Comparison of ENCODE assay signal across 8 cellular contexts in the genomic region with DNA sequence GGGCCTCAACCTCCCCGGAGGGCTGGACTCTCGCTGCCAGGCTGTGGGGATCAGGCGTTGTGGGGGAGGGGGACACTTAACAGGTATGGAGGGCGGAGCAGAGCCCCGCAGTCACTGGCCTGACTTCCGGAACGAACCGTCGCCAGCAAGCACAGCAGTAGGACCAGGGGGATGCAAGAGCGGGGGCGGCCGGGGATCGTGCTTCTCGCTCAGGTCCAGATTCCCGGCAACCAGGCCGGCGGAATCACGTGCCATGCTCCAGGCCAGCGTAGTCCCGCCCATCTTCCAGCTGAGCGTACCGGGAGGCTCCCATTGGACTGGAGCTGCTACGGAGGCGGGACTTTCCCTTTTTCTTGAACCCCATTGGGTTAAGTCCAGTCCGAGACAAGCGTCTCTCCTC. TPM values are rescaled to one million over a fixed set of nuclear protein-coding genes. Genes with fewer than 3 reads are reported as not detected.
A peak's percentile ranks its signal among the peaks of the same experiment; 100 is the strongest.
DNase-seq lines count a peak whose midpoint lies in the region; TF ChIP-seq lines count a peak whose summit lies in the region.

No MANE protein-coding gene starts in this region.

- intact Hi-C loops in left ventricle myocardium inferior (cut with micrococcal nuclease), result no loop called here

- H3K9me3 ChIP-seq in left ventricle myocardium inferior (replicated peaks), result no peaks in the 10 kb centered on the region

- no peak for TF ChIP-seq CTCF in left ventricle myocardium inferior (IDR thresholded peaks at IDR 0.05; ENCODE audit: borderline replicate concordance)

- H3K4me1 ChIP-seq in left ventricle myocardium inferior, result peaks cover 48% of the 10 kb centered on the region

- H3K27me3 ChIP-seq in left ventricle myocardium inferior (ENCODE audit: low read depth), result no peaks in the 10 kb centered on the region

- DNase-seq in AG08396 (ENCODE audit: low spot score) (peak; percentile 87), HS-5 (ENCODE audit: low read depth) (peak; percentile 69), left ventricle myocardium inferior (peak; percentile 77), Kasumi-1 (lab: John Stamatoyannopoulos, UW) (no peak), NCI-H2081 (lab: John Stamatoyannopoulos, UW) (no peak), cortex of kidney (lab: John Stamatoyannopoulos, UW) (no peak)
- peak; percentile 80 for DNase-seq in activated naive CD4-positive, alpha-beta T cell treated with Interleukin-2 at 50 U/mL for 16 hours
- DNase-seq in stimulated activated CD4-positive, alpha-beta T cell treated with anti-CD3 and anti-CD28 coated beads, Interleukin-4, amount 100 ng/mL, for 24 hours, result peak; percentile 81

- peak overlapping the region; percentile 66 for H3K4me3 ChIP-seq in left ventricle myocardium inferior

- H3K27ac ChIP-seq in left ventricle myocardium inferior (replicated peaks), result peak overlapping the region; percentile 54

- H3K36me3 ChIP-seq in left ventricle myocardium inferior, result no peaks in the 10 kb centered on the region

RNA-seq across cellular contexts. Expression of a gene that starts 10.0 kb away (rescaled TPM):
- 0.69 TPM for total RNA-seq in left ventricle myocardium inferior

RNA-seq across cellular contexts. Expression of a gene that starts 22.1 kb away (rescaled TPM):
- total RNA-seq in left ventricle myocardium inferior, result 2.8 TPM

RNA-seq across cellular contexts. Expression of a gene that starts 22.9 kb away (rescaled TPM):
- total RNA-seq in left ventricle myocardium inferior, result 13.3 TPM

RNA-seq across cellular contexts. Expression of a gene that starts 41.6 kb away (rescaled TPM):
- not detected for total RNA-seq in left ventricle myocardium inferior

Comparison
In these comparisons a context has a peak if more than half of its experiments do, and no peak if none do; other contexts are left out.
1. DNase-seq: peak in AG08396 (single experiment), HS-5 (single experiment), activated naive CD4-positive, alpha-beta T cell treated with Interleukin-2 at 50 U/mL for 16 hours (single experiment), left ventricle myocardium inferior (single experiment) and stimulated activated CD4-positive, alpha-beta T cell treated with anti-CD3 and anti-CD28 coated beads, Interleukin-4, amount 100 ng/mL, for 24 hours (single experiment); none in Kasumi-1 (0 of 2), NCI-H2081 (0 of 2) and cortex of kidney (single experiment).